19 cellular contexts compared by ENCODE assay signal in the genomic region with DNA sequence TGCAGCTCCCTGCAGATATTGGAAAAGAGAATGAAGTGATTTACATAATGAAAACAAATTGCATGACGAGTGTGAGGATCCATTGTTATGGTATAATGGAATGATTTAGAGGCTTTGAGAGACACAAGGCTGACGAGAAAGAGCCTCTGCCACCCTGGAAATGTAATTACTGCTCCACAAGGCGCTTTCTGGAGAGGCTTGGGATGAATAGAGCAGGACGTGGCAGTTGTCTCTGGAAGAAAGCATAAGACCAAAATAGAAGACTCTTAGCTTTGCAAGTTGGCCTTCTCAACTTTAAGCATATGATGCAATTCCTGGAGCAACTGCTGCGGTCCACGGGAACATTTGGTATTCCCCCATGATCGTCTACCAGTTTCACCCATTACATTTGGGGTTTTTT.
"Had no signal": no experiment of that assay in that cellular context is flagged by ENCODE, and none has a peak within 500 bp of the region (broad histone marks: within the 10 kb centered on the region; RNA-seq: fewer than 3 reads in every experiment).

No MANE protein-coding gene starts in this region.

- H3K4me1 Mint-ChIP-seq: activated CD8-positive, alpha-beta memory T cell treated with anti-CD3 and anti-CD28 coated beads, Interleukin-2, amount 10 ng/mL, durations not matched to agents 7 days and 5 days; immature natural killer cell had no signal

- H3K9me3 ChIP-seq: thoracic aorta had no signal

- H3K4me3 Mint-ChIP-seq: activated CD8-positive, alpha-beta memory T cell treated with anti-CD3 and anti-CD28 coated beads, Interleukin-2, amount 10 ng/mL, durations not matched to agents 7 days and 5 days; activated T-cell treated with anti-CD3 and anti-CD28 coated beads, Interleukin-2, amount 50 U/mL, for 4 hours; dendritic cell treated with granulocyte-macrophage colony-stimulating factor and Interleukin-4, amounts not matched to agents 40 ng/mL and 50 ng/mL, for 4 days; immature natural killer cell; naive thymus-derived CD8-positive, alpha-beta T cell; stimulated activated naive CD8-positive, alpha-beta T cell treated with anti-CD3 and anti-CD28 coated beads, Interleukin-15, Interleukin-2, amounts not matched to agents 100 ng/mL and 50 ng/mL, for 24 hours had no signal

- ATAC-seq: activated CD4-positive, CD25-positive, alpha-beta regulatory T cell treated with anti-CD3 and anti-CD28 coated beads, Interleukin-2, amount 50 U/mL, for 24 hours; activated CD8-positive, alpha-beta memory T cell treated with anti-CD3 and anti-CD28 coated beads, Interleukin-2, amount 10 ng/mL, durations not matched to agents 7 days and 5 days; activated naive CD4-positive, alpha-beta T cell treated with anti-CD3 and anti-CD28 coated beads, Interleukin-2, amount 50 U/mL, for 72 hours; activated T-cell treated with anti-CD3 and anti-CD28 coated beads, Interleukin-2, amount 50 U/mL, for 4 hours; left cardiac atrium; naive thymus-derived CD8-positive, alpha-beta T cell had no signal

- H3K36me3 ChIP-seq: brain microvascular endothelial cell, thoracic aorta had no signal

- H3K4me3 ChIP-seq: lung, thoracic aorta had no signal

- H3K9me3 Mint-ChIP-seq: activated T-cell treated with anti-CD3 and anti-CD28 coated beads, Interleukin-2, amount 50 U/mL, for 4 hours; dendritic cell treated with granulocyte-macrophage colony-stimulating factor and Interleukin-4, amounts not matched to agents 40 ng/mL and 50 ng/mL, for 4 days; immature natural killer cell; naive thymus-derived CD8-positive, alpha-beta T cell; stimulated activated naive CD8-positive, alpha-beta T cell treated with anti-CD3 and anti-CD28 coated beads, Interleukin-15, Interleukin-2, amounts not matched to agents 100 ng/mL and 50 ng/mL, for 24 hours had no signal

- H3K27me3 Mint-ChIP-seq: activated CD8-positive, alpha-beta memory T cell treated with anti-CD3 and anti-CD28 coated beads, Interleukin-2, amount 10 ng/mL, durations not matched to agents 7 days and 5 days; dendritic cell treated with granulocyte-macrophage colony-stimulating factor and Interleukin-4, amounts not matched to agents 40 ng/mL and 50 ng/mL, for 4 days; naive thymus-derived CD8-positive, alpha-beta T cell; stimulated activated naive CD8-positive, alpha-beta T cell treated with anti-CD3 and anti-CD28 coated beads, Interleukin-15, Interleukin-2, amounts not matched to agents 100 ng/mL and 50 ng/mL, for 24 hours had no signal

- H3K27ac Mint-ChIP-seq: activated CD8-positive, alpha-beta memory T cell treated with anti-CD3 and anti-CD28 coated beads, Interleukin-2, amount 10 ng/mL, durations not matched to agents 7 days and 5 days; dendritic cell treated with granulocyte-macrophage colony-stimulating factor and Interleukin-4, amounts not matched to agents 40 ng/mL and 50 ng/mL, for 4 days; immature natural killer cell; naive thymus-derived CD8-positive, alpha-beta T cell; stimulated activated naive CD8-positive, alpha-beta T cell treated with anti-CD3 and anti-CD28 coated beads, Interleukin-15, Interleukin-2, amounts not matched to agents 100 ng/mL and 50 ng/mL, for 24 hours had no signal

- H3K27me3 ChIP-seq: brain microvascular endothelial cell had no signal

- DNase-seq: activated CD4-positive, alpha-beta T cell treated with anti-CD3 and anti-CD28 coated beads, Interleukin-2, amount 50 U/mL, for 4 hours; activated CD8-positive, alpha-beta memory T cell treated with anti-CD3 and anti-CD28 coated beads, Interleukin-2, amount 10 ng/mL, durations not matched to agents 7 days and 5 days; activated effector memory CD4-positive, alpha-beta T cell treated with anti-CD3 and anti-CD28 coated beads, Interleukin-2, amount 50 U/mL, for 16 hours; activated T-cell treated with anti-CD3 and anti-CD28 coated beads, Interleukin-2, amount 50 U/mL, for 4 hours; amygdala; brain microvascular endothelial cell; glutamatergic neuron; immature natural killer cell; left cardiac atrium; naive thymus-derived CD8-positive, alpha-beta T cell; occipital lobe; stimulated activated CD4-positive, alpha-beta T cell treated with anti-CD3 and anti-CD28 coated beads, Interleukin-4, amount 100 ng/mL, for 1 hour; stimulated activated CD8-positive, alpha-beta memory T cell treated with anti-CD3 and anti-CD28 coated beads, Interleukin-4, amount 100 ng/mL, for 48 hours had no signal

- H3K27ac ChIP-seq: brain microvascular endothelial cell, thoracic aorta had no signal
